ENCODE assay signal across 10 cellular contexts in the genomic region with DNA sequence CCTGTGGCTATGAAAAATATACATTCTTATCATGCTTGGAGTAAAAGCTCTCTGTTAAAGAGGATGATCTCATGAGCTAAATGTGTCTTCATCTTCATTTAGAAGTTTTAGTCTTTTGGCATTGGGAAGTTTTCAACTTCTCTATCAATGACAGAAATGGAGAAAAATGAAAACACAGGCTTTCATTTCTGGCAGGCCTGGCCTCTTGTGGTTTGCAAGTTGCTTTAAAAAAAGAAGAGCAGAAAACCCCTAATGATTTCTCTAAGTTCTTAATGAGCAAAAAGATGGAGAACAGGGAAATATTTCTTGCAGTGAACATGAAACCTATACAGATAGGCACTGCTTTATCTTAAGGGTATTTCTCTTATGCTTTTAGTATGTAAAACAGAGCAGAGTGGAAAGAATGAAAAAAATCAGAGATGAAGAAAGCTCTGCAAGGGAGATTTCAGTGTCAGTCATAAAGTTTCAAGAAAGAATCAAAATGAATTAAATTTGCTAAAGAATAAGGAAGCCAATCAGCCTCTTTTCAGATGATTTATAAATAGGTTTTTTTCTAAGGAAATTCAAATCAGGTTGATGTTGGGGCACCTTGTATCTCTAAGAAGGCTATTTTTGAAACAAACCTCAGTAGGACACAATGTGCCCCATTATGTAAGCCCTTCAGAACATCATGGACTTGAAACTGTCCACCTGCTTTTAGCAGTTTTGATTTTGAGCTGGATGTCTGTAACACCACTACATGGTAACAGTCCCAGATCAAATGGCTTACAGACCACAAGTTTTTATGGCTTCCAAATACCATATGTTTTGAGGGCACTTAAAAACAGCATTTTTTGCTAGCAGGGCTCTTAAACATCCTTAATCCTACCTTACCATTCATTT.
DNase-seq lines count a peak whose midpoint lies in the region; ATAC-seq, FAIRE-seq and TF ChIP-seq lines count a peak whose summit lies in the region.
"Had no signal": no experiment of that assay in that cellular context is flagged by ENCODE, and none has a peak within 500 bp of the region (broad histone marks: within the 10 kb centered on the region; RNA-seq: fewer than 3 reads in every experiment).

No MANE protein-coding gene starts in this region.

- H3K4me3 ChIP-seq in adrenal gland = no peak overlapping the region

- no peak overlapping the region for H3K27ac ChIP-seq in adrenal gland

- peak; percentile 92 for FAIRE-seq in GM18507 (lab: Jason Lieb, UNC)

- DNase-seq in GM18507 (ENCODE audit: extremely low spot score, insufficient read length, low read depth) (no peak), glomerular visceral epithelial cell (ENCODE audit: extremely low spot score) (peak; percentile 1), adrenal gland (no peak), LoVo (ENCODE audit: low spot score) (no peak), NCI-H187 (lab: John Stamatoyannopoulos, UW) (no peak)
- no peak for DNase-seq in activated CD4-positive, alpha-beta T cell treated with anti-CD3 and anti-CD28 coated beads for 1 hour
- DNase-seq: activated T-cell treated with anti-CD3 and anti-CD28 coated beads, Interleukin-2, amount 50 U/mL, for 1 hour; T-helper 9 cell had no signal

- no peaks in the 10 kb centered on the region for H3K4me1 ChIP-seq in adrenal gland (replicated peaks in 1 of 2)

- ATAC-seq in GM21526 (IDR thresholded peaks at IDR 0.05; ENCODE audit: low FRiP score, unreplicated experiment) = peak; percentile 42
- ATAC-seq in HG03442 (IDR thresholded peaks at IDR 0.05; ENCODE audit: unreplicated experiment) = peak; percentile 44

- no peak for TF ChIP-seq CTCF in adrenal gland (IDR thresholded peaks at IDR 0.05)

- TF ChIP-seq POLR2A in adrenal gland (IDR thresholded peaks at IDR 0.05) = no peak

- no peaks in the 10 kb centered on the region for H3K9me3 ChIP-seq in adrenal gland (replicated peaks in 1 of 3)

- no peaks in the 10 kb centered on the region for H3K27me3 ChIP-seq in adrenal gland

- intact Hi-C loops in adrenal gland (cut with DNase I) = no loop called here

- no peaks in the 10 kb centered on the region for H3K36me3 ChIP-seq in adrenal gland (replicated peaks in 1 of 2)
